ENCODE assay signal across 4 cellular contexts in the genomic region with DNA sequence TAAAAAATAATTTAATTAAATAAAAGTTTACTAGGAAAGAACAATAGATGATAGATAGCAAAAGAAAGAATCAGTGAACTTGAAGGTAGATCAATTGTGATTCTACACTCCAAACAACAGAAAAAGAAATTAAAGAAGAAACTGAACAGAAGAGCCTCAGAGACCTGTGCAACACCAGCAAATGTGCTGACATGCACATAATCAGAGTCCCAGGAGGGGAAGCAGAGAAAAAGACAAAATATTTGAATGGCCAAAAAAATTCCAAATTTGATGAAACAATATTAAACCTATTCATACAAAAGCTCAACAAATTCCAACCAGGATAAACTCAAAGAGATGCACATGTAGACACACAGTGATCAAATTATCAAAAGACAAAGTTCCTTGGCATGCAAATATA.
A peak's percentile ranks its signal among the peaks of the same experiment; 100 is the strongest.
TF ChIP-seq lines count a peak whose summit lies in the region.

No MANE protein-coding gene starts in this region.

TF ChIP-seq in HepG2, 621 proteins besides CTCF, POLR2A, EP300 and RAD21:
- TF ChIP-seq RXRB (CRISPR knock-in tag; IDR thresholded peaks at IDR 0.05; ENCODE audit: borderline replicate concordance) (no peak), MAFK (conservative IDR thresholded peaks at IDR 0.05 in 1 of 2, IDR thresholded peaks at IDR 0.05 in 1 of 2; ENCODE audit: low read length in 2 of 2) (peak; percentile 72 to 88), MAFF (IDR thresholded peaks at IDR 0.05; ENCODE audit: low read depth, low read length) (peak; percentile 71)

TF ChIP-seq in A549, 52 proteins besides CTCF, POLR2A, EP300 and RAD21:
- TF ChIP-seq HOXB13 (CRISPR knock-in tag; IDR thresholded peaks at IDR 0.05; ENCODE audit: low read depth): no peak
- peak; percentile 48 for TF ChIP-seq MAFK (IDR thresholded peaks at IDR 0.05; ENCODE audit: partially characterized antibody)

TF ChIP-seq in IMR-90, 13 proteins besides CTCF, POLR2A, EP300 and RAD21:
- peak; percentile 61 for TF ChIP-seq MAFK (IDR thresholded peaks at IDR 0.05; ENCODE audit: low read depth, low read length)
- no peak for TF ChIP-seq CEBPB (IDR thresholded peaks at IDR 0.05; ENCODE audit: low read depth, low read length)
TF ChIP-seq in IMR-90: peak in this region for 1.

TF ChIP-seq in K562, 482 proteins besides CTCF, POLR2A, EP300 and RAD21 (continues in another document):
- TF ChIP-seq PRMT5 (CRISPR knock-in tag; IDR thresholded peaks at IDR 0.05) (no peak), ZNF316 (IDR thresholded peaks at IDR 0.05) (peak; percentile 40; the same call in 1 of the 2 replicates), NR2C2 (CRISPR knock-in tag; IDR thresholded peaks at IDR 0.05) (no peak), NR2C2 (tag; IDR thresholded peaks at IDR 0.05) (no peak), FUS (optimal IDR thresholded peaks at IDR 0.05; ENCODE audit: low read depth, low read length) (no peak), FOXK2 (conservative IDR thresholded peaks at IDR 0.05 in 1 of 2, IDR thresholded peaks at IDR 0.05 in 1 of 2; ENCODE audit: low read depth in 2 of 2) (no peak), NCOR1 (IDR thresholded peaks at IDR 0.05) (no peak), POLR2AphosphoS2 (IDR thresholded peaks at IDR 0.05; ENCODE audit: low read length) (no peak), ZNF12 (CRISPR knock-in tag; IDR thresholded peaks at IDR 0.05) (no peak), PRPF4 (IDR thresholded peaks at IDR 0.05; ENCODE audit: insufficient read depth, low read depth, low read length, poor library complexity, severe bottlenecking) (no peak), ZNF830 (CRISPR knock-in tag; IDR thresholded peaks at IDR 0.05) (no peak), MAFF (IDR thresholded peaks at IDR 0.05; ENCODE audit: low read length) (peak; percentile 40; the same call in 1 of the 2 replicates), ETV6 (IDR thresholded peaks at IDR 0.05; ENCODE audit: borderline replicate concordance in 1 of 2, low read depth in 2 of 2, low read length in 1 of 2) (no peak), ETV6 (CRISPR knock-in tag; IDR thresholded peaks at IDR 0.05; ENCODE audit: borderline replicate concordance) (no peak), NFE2 (IDR thresholded peaks at IDR 0.05; ENCODE audit: low read depth) (no peak), RCOR1 (IDR thresholded peaks at IDR 0.05; ENCODE audit: borderline replicate concordance in 1 of 2, low read depth in 2 of 2, low read length in 2 of 2) (no peak), NUFIP1 (IDR thresholded peaks at IDR 0.05; ENCODE audit: partially characterized antibody) (no peak), DNMT1 (IDR thresholded peaks at IDR 0.05) (no peak), MAFK (IDR thresholded peaks at IDR 0.05; ENCODE audit: low read length) (peak; percentile 35; the same call in 1 of the 2 replicates), GABPB1 (CRISPR knock-in tag; IDR thresholded peaks at IDR 0.05) (no peak), SRSF3 (IDR thresholded peaks at IDR 0.05; ENCODE audit: insufficient read depth, low read length) (no peak)
- TF ChIP-seq, protein P1, sequence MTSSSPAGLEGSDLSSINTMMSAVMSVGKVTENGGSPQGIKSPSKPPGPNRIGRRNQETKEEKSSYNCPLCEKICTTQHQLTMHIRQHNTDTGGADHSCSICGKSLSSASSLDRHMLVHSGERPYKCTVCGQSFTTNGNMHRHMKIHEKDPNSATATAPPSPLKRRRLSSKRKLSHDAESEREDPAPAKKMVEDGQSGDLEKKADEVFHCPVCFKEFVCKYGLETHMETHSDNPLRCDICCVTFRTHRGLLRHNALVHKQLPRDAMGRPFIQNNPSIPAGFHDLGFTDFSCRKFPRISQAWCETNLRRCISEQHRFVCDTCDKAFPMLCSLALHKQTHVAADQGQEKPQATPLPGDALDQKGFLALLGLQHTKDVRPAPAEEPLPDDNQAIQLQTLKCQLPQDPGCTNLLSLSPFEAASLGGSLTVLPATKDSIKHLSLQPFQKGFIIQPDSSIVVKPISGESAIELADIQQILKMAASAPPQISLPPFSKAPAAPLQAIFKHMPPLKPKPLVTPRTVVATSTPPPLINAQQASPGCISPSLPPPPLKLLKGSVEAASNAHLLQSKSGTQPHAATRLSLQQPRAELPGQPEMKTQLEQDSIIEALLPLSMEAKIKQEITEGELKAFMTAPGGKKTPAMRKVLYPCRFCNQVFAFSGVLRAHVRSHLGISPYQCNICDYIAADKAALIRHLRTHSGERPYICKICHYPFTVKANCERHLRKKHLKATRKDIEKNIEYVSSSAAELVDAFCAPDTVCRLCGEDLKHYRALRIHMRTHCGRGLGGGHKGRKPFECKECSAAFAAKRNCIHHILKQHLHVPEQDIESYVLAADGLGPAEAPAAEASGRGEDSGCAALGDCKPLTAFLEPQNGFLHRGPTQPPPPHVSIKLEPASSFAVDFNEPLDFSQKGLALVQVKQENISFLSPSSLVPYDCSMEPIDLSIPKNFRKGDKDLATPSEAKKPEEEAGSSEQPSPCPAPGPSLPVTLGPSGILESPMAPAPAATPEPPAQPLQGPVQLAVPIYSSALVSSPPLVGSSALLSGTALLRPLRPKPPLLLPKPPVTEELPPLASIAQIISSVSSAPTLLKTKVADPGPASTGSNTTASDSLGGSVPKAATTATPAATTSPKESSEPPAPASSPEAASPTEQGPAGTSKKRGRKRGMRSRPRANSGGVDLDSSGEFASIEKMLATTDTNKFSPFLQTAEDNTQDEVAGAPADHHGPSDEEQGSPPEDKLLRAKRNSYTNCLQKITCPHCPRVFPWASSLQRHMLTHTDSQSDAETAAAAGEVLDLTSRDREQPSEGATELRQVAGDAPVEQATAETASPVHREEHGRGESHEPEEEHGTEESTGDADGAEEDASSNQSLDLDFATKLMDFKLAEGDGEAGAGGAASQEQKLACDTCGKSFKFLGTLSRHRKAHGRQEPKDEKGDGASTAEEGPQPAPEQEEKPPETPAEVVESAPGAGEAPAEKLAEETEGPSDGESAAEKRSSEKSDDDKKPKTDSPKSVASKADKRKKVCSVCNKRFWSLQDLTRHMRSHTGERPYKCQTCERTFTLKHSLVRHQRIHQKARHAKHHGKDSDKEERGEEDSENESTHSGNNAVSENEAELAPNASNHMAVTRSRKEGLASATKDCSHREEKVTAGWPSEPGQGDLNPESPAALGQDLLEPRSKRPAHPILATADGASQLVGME (CRISPR knock-in tag; IDR thresholded peaks at IDR 0.05): no peak
- TF ChIP-seq, protein P2, sequence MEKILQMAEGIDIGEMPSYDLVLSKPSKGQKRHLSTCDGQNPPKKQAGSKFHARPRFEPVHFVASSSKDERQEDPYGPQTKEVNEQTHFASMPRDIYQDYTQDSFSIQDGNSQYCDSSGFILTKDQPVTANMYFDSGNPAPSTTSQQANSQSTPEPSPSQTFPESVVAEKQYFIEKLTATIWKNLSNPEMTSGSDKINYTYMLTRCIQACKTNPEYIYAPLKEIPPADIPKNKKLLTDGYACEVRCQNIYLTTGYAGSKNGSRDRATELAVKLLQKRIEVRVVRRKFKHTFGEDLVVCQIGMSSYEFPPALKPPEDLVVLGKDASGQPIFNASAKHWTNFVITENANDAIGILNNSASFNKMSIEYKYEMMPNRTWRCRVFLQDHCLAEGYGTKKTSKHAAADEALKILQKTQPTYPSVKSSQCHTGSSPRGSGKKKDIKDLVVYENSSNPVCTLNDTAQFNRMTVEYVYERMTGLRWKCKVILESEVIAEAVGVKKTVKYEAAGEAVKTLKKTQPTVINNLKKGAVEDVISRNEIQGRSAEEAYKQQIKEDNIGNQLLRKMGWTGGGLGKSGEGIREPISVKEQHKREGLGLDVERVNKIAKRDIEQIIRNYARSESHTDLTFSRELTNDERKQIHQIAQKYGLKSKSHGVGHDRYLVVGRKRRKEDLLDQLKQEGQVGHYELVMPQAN (IDR thresholded peaks at IDR 0.05; ENCODE audit: borderline replicate concordance): no peak
- TF ChIP-seq, protein P3, sequence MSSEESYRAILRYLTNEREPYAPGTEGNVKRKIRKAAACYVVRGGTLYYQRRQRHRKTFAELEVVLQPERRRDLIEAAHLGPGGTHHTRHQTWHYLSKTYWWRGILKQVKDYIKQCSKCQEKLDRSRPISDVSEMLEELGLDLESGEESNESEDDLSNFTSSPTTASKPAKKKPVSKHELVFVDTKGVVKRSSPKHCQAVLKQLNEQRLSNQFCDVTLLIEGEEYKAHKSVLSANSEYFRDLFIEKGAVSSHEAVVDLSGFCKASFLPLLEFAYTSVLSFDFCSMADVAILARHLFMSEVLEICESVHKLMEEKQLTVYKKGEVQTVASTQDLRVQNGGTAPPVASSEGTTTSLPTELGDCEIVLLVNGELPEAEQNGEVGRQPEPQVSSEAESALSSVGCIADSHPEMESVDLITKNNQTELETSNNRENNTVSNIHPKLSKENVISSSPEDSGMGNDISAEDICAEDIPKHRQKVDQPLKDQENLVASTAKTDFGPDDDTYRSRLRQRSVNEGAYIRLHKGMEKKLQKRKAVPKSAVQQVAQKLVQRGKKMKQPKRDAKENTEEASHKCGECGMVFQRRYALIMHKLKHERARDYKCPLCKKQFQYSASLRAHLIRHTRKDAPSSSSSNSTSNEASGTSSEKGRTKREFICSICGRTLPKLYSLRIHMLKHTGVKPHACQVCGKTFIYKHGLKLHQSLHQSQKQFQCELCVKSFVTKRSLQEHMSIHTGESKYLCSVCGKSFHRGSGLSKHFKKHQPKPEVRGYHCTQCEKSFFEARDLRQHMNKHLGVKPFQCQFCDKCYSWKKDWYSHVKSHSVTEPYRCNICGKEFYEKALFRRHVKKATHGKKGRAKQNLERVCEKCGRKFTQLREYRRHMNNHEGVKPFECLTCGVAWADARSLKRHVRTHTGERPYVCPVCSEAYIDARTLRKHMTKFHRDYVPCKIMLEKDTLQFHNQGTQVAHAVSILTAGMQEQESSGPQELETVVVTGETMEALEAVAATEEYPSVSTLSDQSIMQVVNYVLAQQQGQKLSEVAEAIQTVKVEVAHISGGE (CRISPR knock-in tag; IDR thresholded peaks at IDR 0.05): no peak
- TF ChIP-seq, protein P4, sequence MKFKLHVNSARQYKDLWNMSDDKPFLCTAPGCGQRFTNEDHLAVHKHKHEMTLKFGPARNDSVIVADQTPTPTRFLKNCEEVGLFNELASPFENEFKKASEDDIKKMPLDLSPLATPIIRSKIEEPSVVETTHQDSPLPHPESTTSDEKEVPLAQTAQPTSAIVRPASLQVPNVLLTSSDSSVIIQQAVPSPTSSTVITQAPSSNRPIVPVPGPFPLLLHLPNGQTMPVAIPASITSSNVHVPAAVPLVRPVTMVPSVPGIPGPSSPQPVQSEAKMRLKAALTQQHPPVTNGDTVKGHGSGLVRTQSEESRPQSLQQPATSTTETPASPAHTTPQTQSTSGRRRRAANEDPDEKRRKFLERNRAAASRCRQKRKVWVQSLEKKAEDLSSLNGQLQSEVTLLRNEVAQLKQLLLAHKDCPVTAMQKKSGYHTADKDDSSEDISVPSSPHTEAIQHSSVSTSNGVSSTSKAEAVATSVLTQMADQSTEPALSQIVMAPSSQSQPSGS (CRISPR knock-in tag; IDR thresholded peaks at IDR 0.05): no peak
- TF ChIP-seq, protein P5, sequence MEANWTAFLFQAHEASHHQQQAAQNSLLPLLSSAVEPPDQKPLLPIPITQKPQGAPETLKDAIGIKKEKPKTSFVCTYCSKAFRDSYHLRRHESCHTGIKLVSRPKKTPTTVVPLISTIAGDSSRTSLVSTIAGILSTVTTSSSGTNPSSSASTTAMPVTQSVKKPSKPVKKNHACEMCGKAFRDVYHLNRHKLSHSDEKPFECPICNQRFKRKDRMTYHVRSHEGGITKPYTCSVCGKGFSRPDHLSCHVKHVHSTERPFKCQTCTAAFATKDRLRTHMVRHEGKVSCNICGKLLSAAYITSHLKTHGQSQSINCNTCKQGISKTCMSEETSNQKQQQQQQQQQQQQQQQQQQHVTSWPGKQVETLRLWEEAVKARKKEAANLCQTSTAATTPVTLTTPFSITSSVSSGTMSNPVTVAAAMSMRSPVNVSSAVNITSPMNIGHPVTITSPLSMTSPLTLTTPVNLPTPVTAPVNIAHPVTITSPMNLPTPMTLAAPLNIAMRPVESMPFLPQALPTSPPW (CRISPR knock-in tag; IDR thresholded peaks at IDR 0.05): no peak
- TF ChIP-seq, protein P6, sequence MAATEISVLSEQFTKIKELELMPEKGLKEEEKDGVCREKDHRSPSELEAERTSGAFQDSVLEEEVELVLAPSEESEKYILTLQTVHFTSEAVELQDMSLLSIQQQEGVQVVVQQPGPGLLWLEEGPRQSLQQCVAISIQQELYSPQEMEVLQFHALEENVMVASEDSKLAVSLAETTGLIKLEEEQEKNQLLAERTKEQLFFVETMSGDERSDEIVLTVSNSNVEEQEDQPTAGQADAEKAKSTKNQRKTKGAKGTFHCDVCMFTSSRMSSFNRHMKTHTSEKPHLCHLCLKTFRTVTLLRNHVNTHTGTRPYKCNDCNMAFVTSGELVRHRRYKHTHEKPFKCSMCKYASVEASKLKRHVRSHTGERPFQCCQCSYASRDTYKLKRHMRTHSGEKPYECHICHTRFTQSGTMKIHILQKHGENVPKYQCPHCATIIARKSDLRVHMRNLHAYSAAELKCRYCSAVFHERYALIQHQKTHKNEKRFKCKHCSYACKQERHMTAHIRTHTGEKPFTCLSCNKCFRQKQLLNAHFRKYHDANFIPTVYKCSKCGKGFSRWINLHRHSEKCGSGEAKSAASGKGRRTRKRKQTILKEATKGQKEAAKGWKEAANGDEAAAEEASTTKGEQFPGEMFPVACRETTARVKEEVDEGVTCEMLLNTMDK (IDR thresholded peaks at IDR 0.05; ENCODE audit: borderline replicate concordance, insufficient read depth, low read depth, low read length, poor library complexity, severe bottlenecking): no peak
- TF ChIP-seq, protein P7, sequence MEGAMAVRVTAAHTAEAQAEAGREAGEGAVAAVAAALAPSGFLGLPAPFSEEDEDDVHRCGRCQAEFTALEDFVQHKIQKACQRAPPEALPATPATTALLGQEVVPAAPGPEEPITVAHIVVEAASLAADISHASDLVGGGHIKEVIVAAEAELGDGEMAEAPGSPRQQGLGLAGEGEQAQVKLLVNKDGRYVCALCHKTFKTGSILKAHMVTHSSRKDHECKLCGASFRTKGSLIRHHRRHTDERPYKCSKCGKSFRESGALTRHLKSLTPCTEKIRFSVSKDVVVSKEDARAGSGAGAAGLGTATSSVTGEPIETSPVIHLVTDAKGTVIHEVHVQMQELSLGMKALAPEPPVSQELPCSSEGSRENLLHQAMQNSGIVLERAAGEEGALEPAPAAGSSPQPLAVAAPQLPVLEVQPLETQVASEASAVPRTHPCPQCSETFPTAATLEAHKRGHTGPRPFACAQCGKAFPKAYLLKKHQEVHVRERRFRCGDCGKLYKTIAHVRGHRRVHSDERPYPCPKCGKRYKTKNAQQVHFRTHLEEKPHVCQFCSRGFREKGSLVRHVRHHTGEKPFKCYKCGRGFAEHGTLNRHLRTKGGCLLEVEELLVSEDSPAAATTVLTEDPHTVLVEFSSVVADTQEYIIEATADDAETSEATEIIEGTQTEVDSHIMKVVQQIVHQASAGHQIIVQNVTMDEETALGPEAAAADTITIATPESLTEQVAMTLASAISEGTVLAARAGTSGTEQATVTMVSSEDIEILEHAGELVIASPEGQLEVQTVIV (CRISPR knock-in tag; IDR thresholded peaks at IDR 0.05; ENCODE audit: borderline replicate concordance): no peak
- TF ChIP-seq, protein P8, sequence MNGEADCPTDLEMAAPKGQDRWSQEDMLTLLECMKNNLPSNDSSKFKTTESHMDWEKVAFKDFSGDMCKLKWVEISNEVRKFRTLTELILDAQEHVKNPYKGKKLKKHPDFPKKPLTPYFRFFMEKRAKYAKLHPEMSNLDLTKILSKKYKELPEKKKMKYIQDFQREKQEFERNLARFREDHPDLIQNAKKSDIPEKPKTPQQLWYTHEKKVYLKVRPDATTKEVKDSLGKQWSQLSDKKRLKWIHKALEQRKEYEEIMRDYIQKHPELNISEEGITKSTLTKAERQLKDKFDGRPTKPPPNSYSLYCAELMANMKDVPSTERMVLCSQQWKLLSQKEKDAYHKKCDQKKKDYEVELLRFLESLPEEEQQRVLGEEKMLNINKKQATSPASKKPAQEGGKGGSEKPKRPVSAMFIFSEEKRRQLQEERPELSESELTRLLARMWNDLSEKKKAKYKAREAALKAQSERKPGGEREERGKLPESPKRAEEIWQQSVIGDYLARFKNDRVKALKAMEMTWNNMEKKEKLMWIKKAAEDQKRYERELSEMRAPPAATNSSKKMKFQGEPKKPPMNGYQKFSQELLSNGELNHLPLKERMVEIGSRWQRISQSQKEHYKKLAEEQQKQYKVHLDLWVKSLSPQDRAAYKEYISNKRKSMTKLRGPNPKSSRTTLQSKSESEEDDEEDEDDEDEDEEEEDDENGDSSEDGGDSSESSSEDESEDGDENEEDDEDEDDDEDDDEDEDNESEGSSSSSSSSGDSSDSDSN (IDR thresholded peaks at IDR 0.05; ENCODE audit: borderline replicate concordance in 1 of 2, low read depth in 2 of 2, low read length in 2 of 2): no peak
